ENCODE assay signal across 8 cellular contexts in the genomic region with DNA sequence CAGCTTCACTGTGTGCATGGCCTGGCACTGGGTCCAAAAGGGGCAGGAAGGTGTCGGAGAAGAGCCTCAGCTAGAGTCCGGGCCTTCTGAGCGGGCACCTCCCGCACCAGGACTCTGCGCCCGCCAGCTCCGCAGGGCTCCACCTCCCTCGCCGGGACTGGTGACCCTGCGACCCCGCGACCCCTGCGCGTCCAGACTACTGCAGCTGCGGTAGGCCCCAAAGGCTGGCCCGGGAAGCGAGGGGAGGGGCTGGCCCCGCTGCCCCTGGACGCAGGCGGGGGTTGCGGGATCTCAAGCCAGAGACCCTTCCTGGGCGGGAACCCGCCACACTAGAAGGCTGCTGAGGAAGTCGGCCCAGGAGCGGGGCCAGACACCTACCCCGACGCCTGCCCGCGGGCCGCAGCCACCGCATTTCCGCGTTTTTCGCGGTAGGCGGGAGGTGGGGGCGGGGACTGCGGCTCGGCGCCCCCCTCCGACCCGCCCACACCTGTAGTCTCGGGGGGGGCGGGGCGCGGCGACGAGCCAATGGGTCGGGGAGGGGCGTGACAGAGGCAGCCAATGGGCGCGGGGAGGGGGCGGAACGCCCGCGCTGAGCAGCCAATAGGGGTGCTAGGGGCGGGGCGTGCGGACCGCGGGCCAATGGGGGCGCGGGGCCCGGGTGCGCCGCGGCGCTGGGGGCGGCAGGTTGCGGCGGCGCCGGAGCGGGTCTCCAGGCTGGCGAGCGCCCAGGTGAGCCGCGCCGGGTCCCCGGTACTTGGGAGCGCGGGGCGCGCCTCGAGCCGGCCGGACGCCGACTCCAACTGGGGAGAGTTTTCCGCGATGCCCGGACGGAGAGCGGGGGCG. TPM values are rescaled to one million over a fixed set of nuclear protein-coding genes. Genes with fewer than 3 reads are reported as not detected.
DNase-seq lines count a peak whose midpoint lies in the region; ATAC-seq lines count a peak whose summit lies in the region.

A gene with protein sequence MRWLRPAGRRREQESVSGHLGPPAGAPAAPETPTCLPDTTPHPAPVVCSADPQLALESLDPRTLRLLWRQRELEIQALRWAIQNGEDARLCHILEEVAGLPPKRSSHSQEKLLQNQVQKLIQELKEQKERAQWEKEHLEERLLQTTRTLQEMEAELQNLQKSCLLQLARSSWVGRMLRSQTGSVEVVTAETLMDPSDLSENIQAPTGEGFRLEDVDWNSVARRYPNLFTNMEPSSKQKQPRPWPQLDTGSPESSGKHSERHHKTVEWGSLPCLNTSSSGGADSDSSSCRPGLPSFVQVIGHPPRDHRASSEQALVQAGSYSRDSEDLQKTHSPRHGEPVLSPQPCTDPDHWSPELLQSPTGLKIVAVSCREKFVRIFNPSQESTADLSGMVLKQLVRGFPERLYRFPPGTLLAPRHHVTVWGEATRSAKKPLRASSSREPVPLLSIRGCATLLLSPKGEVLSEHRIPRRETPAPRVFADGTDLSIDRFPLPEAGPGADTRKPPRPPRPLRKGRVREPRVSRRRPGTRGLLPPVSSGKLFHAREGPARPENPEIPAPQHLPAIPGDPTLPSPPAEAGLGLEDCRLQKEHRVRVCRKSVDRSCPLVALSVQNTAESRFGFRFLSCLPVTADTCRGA (minus strand): TSS at position 434 of the 843 bp plus-strand sequence. CDS start 22 bp downstream, at position 412.
A gene with protein sequence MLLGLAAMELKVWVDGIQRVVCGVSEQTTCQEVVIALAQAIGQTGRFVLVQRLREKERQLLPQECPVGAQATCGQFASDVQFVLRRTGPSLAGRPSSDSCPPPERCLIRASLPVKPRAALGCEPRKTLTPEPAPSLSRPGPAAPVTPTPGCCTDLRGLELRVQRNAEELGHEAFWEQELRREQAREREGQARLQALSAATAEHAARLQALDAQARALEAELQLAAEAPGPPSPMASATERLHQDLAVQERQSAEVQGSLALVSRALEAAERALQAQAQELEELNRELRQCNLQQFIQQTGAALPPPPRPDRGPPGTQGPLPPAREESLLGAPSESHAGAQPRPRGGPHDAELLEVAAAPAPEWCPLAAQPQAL (plus strand): TSS at position 666 of the 843 bp plus-strand sequence. CDS start 799 bp downstream, outside the sequence.

- H3K4me3 ChIP-seq in CD8-positive, alpha-beta memory T cell (ENCODE audit: low read length) = peak within 1 kb of the TSS; percentile 76
- peak within 1 kb of the TSS; percentile 73 for H3K4me3 ChIP-seq in mononuclear cell (ENCODE audit: low read length)

- H3K27ac ChIP-seq in CD8-positive, alpha-beta memory T cell (ENCODE audit: low read depth, low read length) = peak within 1 kb of the TSS; percentile 74

- ATAC-seq in GM19467 (IDR thresholded peaks at IDR 0.05; ENCODE audit: unreplicated experiment) = peak; percentile 68

- H3K9me3 Mint-ChIP-seq in CD8-positive, alpha-beta memory T cell = no peaks in the 10 kb centered on the region

- peak within 1 kb of the TSS; percentile 79 to 94 (median 86) for H3K27ac Mint-ChIP-seq in CD8-positive, alpha-beta memory T cell

- DNase-seq in CD8-positive, alpha-beta memory T cell = peak; percentile 90 to 96 (median 92)
- DNase-seq in HT-29 (ENCODE audit: low spot score) = peak; percentile 98
- DNase-seq in NOMO-1 treated with DMSO at 0.1 percent for 48 hours (lab: John Stamatoyannopoulos, UW; ENCODE audit: unreplicated experiment) = peak; percentile 85
- peak; percentile 81 for DNase-seq in activated CD8-positive, alpha-beta memory T cell treated with anti-CD3 and anti-CD28 coated beads, Interleukin-2, amount 50 U/mL, for 24 hours (ENCODE audit: extremely low read depth)
- peak; percentile 100 for DNase-seq in epidermal melanocyte (ENCODE audit: insufficient read length, low spot score)
- DNase-seq in stimulated activated CD8-positive, alpha-beta memory T cell treated with anti-CD3 and anti-CD28 coated beads, Interleukin-2, amount 100 ng/mL, for 1 hour (ENCODE audit: low read depth in 2 of 2) = peak; percentile 96 to 97

- POLR2A ChIA-PET in CD8-positive, alpha-beta memory T cell (lab: Charles Lee) = interaction anchor here (0.6 to 1.5 kb wide), 4 partner anchors 25 to 165 kb away, joined by 3 to 10 read pairs (median 4); partner anchors contain the start of gene IRF7

- peaks cover 0 to 11% (median 0%) of the 10 kb centered on the region in 3 donors for H3K36me3 Mint-ChIP-seq in CD8-positive, alpha-beta memory T cell

- H3K4me3 Mint-ChIP-seq in CD8-positive, alpha-beta memory T cell = peak within 1 kb of the TSS; percentile 86 to 93 (median 90)

- CTCF ChIA-PET in CD8-positive, alpha-beta memory T cell (lab: Charles Lee) = interaction anchor here (0.9 to 1.6 kb wide), 4 partner anchors 15 to 166 kb away, joined by 3 to 5 read pairs (median 4); partner anchors contain the start of genes HRAS and PHRF1

- no peaks in the 10 kb centered on the region for H3K27me3 ChIP-seq in CD8-positive, alpha-beta memory T cell (ENCODE audit: insufficient read depth, low read length, poor library complexity, severe bottlenecking)
- peaks cover 8% of the 10 kb centered on the region for H3K27me3 ChIP-seq in mononuclear cell (ENCODE audit: insufficient read depth, low read length)

- peaks cover 0 to 3% of the 10 kb centered on the region in 2 donors for H3K27me3 Mint-ChIP-seq in CD8-positive, alpha-beta memory T cell

- peaks cover 18% of the 10 kb centered on the region for H3K4me1 ChIP-seq in CD8-positive, alpha-beta memory T cell (ENCODE audit: insufficient read depth, low read length)
- peaks cover 19% of the 10 kb centered on the region for H3K4me1 ChIP-seq in mononuclear cell (ENCODE audit: insufficient read depth, low read length)

- peaks cover 10 to 27% (median 10%) of the 10 kb centered on the region in 3 donors for H3K4me1 Mint-ChIP-seq in CD8-positive, alpha-beta memory T cell

- H3K36me3 ChIP-seq in CD8-positive, alpha-beta memory T cell (ENCODE audit: insufficient read depth, low read length) = no peaks in the 10 kb centered on the region

- no peaks in the 10 kb centered on the region for H3K9me3 ChIP-seq in CD8-positive, alpha-beta memory T cell (ENCODE audit: low read length)
- H3K9me3 ChIP-seq in mononuclear cell (ENCODE audit: low read depth, low read length) = no peaks in the 10 kb centered on the region

RNA-seq across cellular contexts. Expression of the first gene that starts in this region (rescaled TPM):
- 1 to 10 TPM; 1.2 to 2.4 TPM for total RNA-seq in CD8-positive, alpha-beta memory T cell
- polyA plus RNA-seq in CD8-positive, alpha-beta memory T cell = 1.1 TPM
- total RNA-seq in HT-29 (2014; rRNA removed; shearing (Covaris generic)) = 5.3 and 6.9 TPM in 2 replicates
- 2.1 TPM for total RNA-seq in mononuclear cell

RNA-seq across cellular contexts. Expression of the second gene that starts in this region (rescaled TPM):
- 10 to 100 TPM; 20.4 to 20.7 TPM for total RNA-seq in CD8-positive, alpha-beta memory T cell
- polyA plus RNA-seq in CD8-positive, alpha-beta memory T cell = 39.7 TPM
- 515 and 552 TPM in 2 replicates for total RNA-seq in HT-29 (2014; rRNA removed; shearing (Covaris generic))
- 16.6 TPM for total RNA-seq in mononuclear cell

Comparison
In these comparisons a context has a peak if more than half of its experiments do, and no peak if none do; other contexts are left out.
1. Peak in every context shown above with its lines: DNase-seq, ATAC-seq, H3K4me3 ChIP-seq and H3K27ac ChIP-seq.
2. RNA of the second gene that starts in this region (total RNA-seq): 515 to 552 TPM in HT-29; 20.4 to 20.7 TPM in CD8-positive, alpha-beta memory T cell and 16.6 TPM in mononuclear cell (single experiment); every median in the first group is over 10 times any median in the second.